Comparison of ENCODE assay signal across 8 cellular contexts in genomic region chr2:202035089-202035940, GRCh38. TPM values are rescaled to one million over a fixed set of nuclear protein-coding genes. Genes with fewer than 3 reads are reported as not detected.
DNase-seq lines count a peak whose midpoint lies in the region; ATAC-seq and TF ChIP-seq lines count a peak whose summit lies in the region.

No MANE protein-coding gene starts in this region.

- H3K4me1 Mint-ChIP-seq in activated CD4-positive, alpha-beta T cell treated with anti-CD3 and anti-CD28 coated beads, Interleukin-2, amount 10 ng/mL, durations not matched to agents 7 days and 5 days, result peaks cover 19% of the 10 kb centered on the region
- H3K4me1 Mint-ChIP-seq in nephron progenitor cell, result peaks cover 50% of the 10 kb centered on the region

- H2AFZ ChIP-seq in fibroblast of lung (ENCODE audit: low read length), result no peak overlapping the region

- H3K36me3 ChIP-seq in fibroblast of lung (ENCODE audit: control insufficient read depth, insufficient read depth, low read length), result peaks cover 8% of the 10 kb centered on the region

- H4K20me1 ChIP-seq in fibroblast of lung (ENCODE audit: control insufficient read depth, extremely low read depth, insufficient read depth, low read length), result no peaks in the 10 kb centered on the region

- TF ChIP-seq CTCF in fibroblast of lung (conservative IDR thresholded peaks at IDR 0.05 in 1 of 2, IDR thresholded peaks at IDR 0.05 in 1 of 2; ENCODE audit: low read depth in 1 of 2, low read length in 2 of 2), result peak; percentile 65 to 68
- peak; percentile 57 for TF ChIP-seq CTCF in nephron progenitor cell (IDR thresholded peaks at IDR 0.05)

- no peaks in the 10 kb centered on the region for H3K9me3 Mint-ChIP-seq in activated CD4-positive, alpha-beta T cell treated with anti-CD3 and anti-CD28 coated beads, Interleukin-2, amount 10 ng/mL, durations not matched to agents 7 days and 5 days
- H3K9me3 Mint-ChIP-seq in nephron progenitor cell, result no peaks in the 10 kb centered on the region

- DNase-seq in GOT3 (lab: John Stamatoyannopoulos, UW) (peak; percentile 26), fibroblast of lung (ENCODE audit: low read depth in 2 of 2) (peak; percentile 83 to 88), nephron progenitor cell (peak; percentile 76), UCSD-AML1 (lab: John Stamatoyannopoulos, UW; ENCODE audit: unreplicated experiment) (no peak)
- peak; percentile 10 for DNase-seq in activated CD4-positive, alpha-beta T cell treated with anti-CD3 and anti-CD28 coated beads, Interleukin-2, amount 10 ng/mL, durations not matched to agents 7 days and 5 days

- H3K4me3 Mint-ChIP-seq in activated CD4-positive, alpha-beta T cell treated with anti-CD3 and anti-CD28 coated beads, Interleukin-2, amount 10 ng/mL, durations not matched to agents 7 days and 5 days, result peak overlapping the region; percentile 74
- no peak overlapping the region for H3K4me3 Mint-ChIP-seq in nephron progenitor cell

- H3K4me3 ChIP-seq in fibroblast of lung (replicated peaks in 1 of 4; ENCODE audit: control extremely low read depth in 1 of 4, insufficient read depth in 1 of 4, low read depth in 3 of 4, low read length in 4 of 4), result peak overlapping the region; percentile 66 to 84 (median 75)

- no peak overlapping the region for H3K27ac Mint-ChIP-seq in activated CD4-positive, alpha-beta T cell treated with anti-CD3 and anti-CD28 coated beads, Interleukin-2, amount 10 ng/mL, durations not matched to agents 7 days and 5 days
- peak overlapping the region; percentile 97 for H3K27ac Mint-ChIP-seq in nephron progenitor cell

- H3K4me2 ChIP-seq in fibroblast of lung (ENCODE audit: extremely low read depth, insufficient read depth, low read length), result peak overlapping the region; percentile 95

- CTCF ChIA-PET in activated CD4-positive, alpha-beta T cell treated with anti-CD3 and anti-CD28 coated beads, Interleukin-2, amount 10 ng/mL, durations not matched to agents 7 days and 5 days (lab: Charles Lee), result no interaction called here

- H3K9ac ChIP-seq in fibroblast of lung (ENCODE audit: insufficient read depth, low read length), result peak overlapping the region; percentile 78

- H3K36me3 Mint-ChIP-seq in activated CD4-positive, alpha-beta T cell treated with anti-CD3 and anti-CD28 coated beads, Interleukin-2, amount 10 ng/mL, durations not matched to agents 7 days and 5 days (ENCODE audit: low read depth), result no peaks in the 10 kb centered on the region
- H3K36me3 Mint-ChIP-seq in nephron progenitor cell (ENCODE audit: low read depth), result peaks cover 17% of the 10 kb centered on the region

- no peaks in the 10 kb centered on the region for H3K27me3 ChIP-seq in fibroblast of lung (ENCODE audit: control insufficient read depth, insufficient read depth, low read length)

- H3K27me3 Mint-ChIP-seq in activated CD4-positive, alpha-beta T cell treated with anti-CD3 and anti-CD28 coated beads, Interleukin-2, amount 10 ng/mL, durations not matched to agents 7 days and 5 days, result peaks cover 54% of the 10 kb centered on the region
- peaks cover 2% of the 10 kb centered on the region for H3K27me3 Mint-ChIP-seq in nephron progenitor cell (ENCODE audit: low read depth, poor library complexity)

- POLR2A ChIA-PET in activated CD4-positive, alpha-beta T cell treated with anti-CD3 and anti-CD28 coated beads, Interleukin-2, amount 10 ng/mL, durations not matched to agents 7 days and 5 days (lab: Charles Lee), result no interaction called here

- H3K9me3 ChIP-seq in fibroblast of lung (ENCODE audit: control insufficient read depth, insufficient read depth, low read depth, low read length), result no peaks in the 10 kb centered on the region

- peak overlapping the region; percentile 77 for H3K27ac ChIP-seq in fibroblast of lung (ENCODE audit: insufficient read depth, low read length)

- H3K4me1 ChIP-seq in fibroblast of lung (ENCODE audit: control insufficient read depth, extremely low read depth, insufficient read depth, low read length), result peaks cover 12% of the 10 kb centered on the region

- no peak for ATAC-seq in GM18502 (IDR thresholded peaks at IDR 0.05; ENCODE audit: poor library complexity, unreplicated experiment)
- no peak for ATAC-seq in GM18861 (IDR thresholded peaks at IDR 0.05; ENCODE audit: unreplicated experiment)
- ATAC-seq in GM19395 (IDR thresholded peaks at IDR 0.05; ENCODE audit: unreplicated experiment), result no peak

- H3K79me2 ChIP-seq in fibroblast of lung (ENCODE audit: control insufficient read depth, insufficient read depth, low read length), result peaks cover 45% of the 10 kb centered on the region

RNA-seq across cellular contexts. Expression of gene FZD7, which starts 1.7 kb away (rescaled TPM):
- under 1 TPM; 0.10 to 0.12 TPM for total RNA-seq in activated CD4-positive, alpha-beta T cell treated with anti-CD3 and anti-CD28 coated beads, Interleukin-2, amount 10 ng/mL, durations not matched to agents 7 days and 5 days
- 24.7 and 39.1 TPM in 2 replicates for total RNA-seq in fibroblast of lung
- 28.1 and 44.4 TPM in 2 replicates for polyA plus RNA-seq in fibroblast of lung
- 36.8 and 55.7 TPM in 2 replicates for polyA plus RNA-seq in fibroblast of lung (2012)
- polyA minus RNA-seq in fibroblast of lung (ENCODE audit: low replicate concordance), result 23.9 and 48.2 TPM in 2 replicates

RNA-seq across cellular contexts. Expression of gene KIAA2012, which starts 37.7 kb away (rescaled TPM):
- not detected for total RNA-seq in activated CD4-positive, alpha-beta T cell treated with anti-CD3 and anti-CD28 coated beads, Interleukin-2, amount 10 ng/mL, durations not matched to agents 7 days and 5 days
- under 0.01 TPM in 1 of 2 replicates, not detected in the other for total RNA-seq in fibroblast of lung
- 0.01 and 0.09 TPM in 2 replicates for polyA plus RNA-seq in fibroblast of lung
- 0.12 TPM in 1 of 2 replicates, not detected in the other for polyA plus RNA-seq in fibroblast of lung (2012)
- polyA minus RNA-seq in fibroblast of lung (ENCODE audit: low replicate concordance), result not detected in 2 replicates

Comparison
In these comparisons a context has a peak if more than half of its experiments do, and no peak if none do; other contexts are left out.
1. RNA of gene FZD7, which starts 1.7 kb away (total RNA-seq): 24.7 to 39.1 TPM in fibroblast of lung; 0.10 to 0.12 TPM in activated CD4-positive, alpha-beta T cell treated with anti-CD3 and anti-CD28 coated beads, Interleukin-2, amount 10 ng/mL, durations not matched to agents 7 days and 5 days; every median in the first group is over 10 times any median in the second.